Comparison of ENCODE assay signal across 20 cellular contexts in genomic region chr16:71568541-71568940, GRCh38. TPM values are rescaled to one million over a fixed set of nuclear protein-coding genes. Genes with fewer than 3 reads are reported as not detected.
DNase-seq lines count a peak whose midpoint lies in the region; ATAC-seq, FAIRE-seq and TF ChIP-seq lines count a peak whose summit lies in the region.
"Had no signal": no experiment of that assay in that cellular context is flagged by ENCODE, and none has a peak within 500 bp of the region (broad histone marks: within the 10 kb centered on the region; RNA-seq: fewer than 3 reads in every experiment).

No MANE protein-coding gene starts in this region.

- H3K27ac ChIP-seq in HEK293 (ENCODE audit: extremely low read depth, low read depth, low read length) (no peak overlapping the region), astrocyte (ENCODE audit: low read depth, low read length) (no peak overlapping the region), thyroid gland (peak overlapping the region in 1 of 3 donors; percentile 26)
- H3K27ac ChIP-seq: BLaER1 treated with 17β-estradiol and CSF1 and Interleukin-3, amounts not matched to agents 10 nM and 100 nM had no signal

- peak in 1 of 2 donors; percentile 17 for TF ChIP-seq POLR2A in thyroid gland (IDR thresholded peaks at IDR 0.05)

- no peak overlapping the region for H3K4me2 ChIP-seq in astrocyte (ENCODE audit: low read length)
- H3K4me2 ChIP-seq: BLaER1 treated with 17β-estradiol and CSF1 and Interleukin-3, amounts not matched to agents 10 nM and 100 nM had no signal

- H3K36me3 Mint-ChIP-seq in astrocyte (ENCODE audit: low read depth, unreplicated experiment) = no peaks in the 10 kb centered on the region

- H3K4me1 ChIP-seq in HEK293 (ENCODE audit: control insufficient read depth, insufficient read depth, low read length) (0 out of 2 replicates have a peak, but pooled peaks cover 4% of the 10 kb centered on the region), astrocyte (ENCODE audit: insufficient read depth, low read length) (peaks cover 7% of the 10 kb centered on the region), thyroid gland (peaks cover 8% of the 10 kb centered on the region in 2 donors)

- H3K36me3 ChIP-seq in HEK293 (ENCODE audit: control insufficient read depth in 2 of 2, insufficient read depth in 1 of 2, low read length in 2 of 2) (no peaks in the 10 kb centered on the region), astrocyte (ENCODE audit: insufficient read depth, low read length) (no peaks in the 10 kb centered on the region), thyroid gland (no peaks in the 10 kb centered on the region)
- H3K36me3 ChIP-seq: BLaER1 treated with 17β-estradiol and CSF1 and Interleukin-3, amounts not matched to agents 10 nM and 100 nM had no signal

- intact Hi-C loops in thyroid gland (cut with DNase I) = no loop called here

- ATAC-seq in HG03108 (IDR thresholded peaks at IDR 0.05; ENCODE audit: unreplicated experiment) (no peak), HG03039 (IDR thresholded peaks at IDR 0.05; ENCODE audit: unreplicated experiment) (no peak), GM18502 (IDR thresholded peaks at IDR 0.05; ENCODE audit: poor library complexity, unreplicated experiment) (no peak)

- no peak overlapping the region for H2AFZ ChIP-seq in astrocyte (ENCODE audit: low read depth, low read length)

- no peaks in the 10 kb centered on the region for H3K27me3 ChIP-seq in astrocyte (ENCODE audit: insufficient read depth, low read length)
- no peaks in the 10 kb centered on the region for H3K27me3 ChIP-seq in thyroid gland
- H3K27me3 ChIP-seq: BLaER1 treated with 17β-estradiol and CSF1 and Interleukin-3, amounts not matched to agents 10 nM and 100 nM had no signal

- CTCF ChIA-PET in HEK293 (lab: Yijun Ruan, JAX) = interaction anchor here (3.0 kb wide), 1 partner anchor 43 kb away, joined by 10 read pairs; no protein-coding TSS in a partner anchor

- H3K4me3 Mint-ChIP-seq in astrocyte (ENCODE audit: unreplicated experiment) = no peak overlapping the region
- H3K4me3 Mint-ChIP-seq: CD8-positive, alpha-beta memory T cell; HFFc6 had no signal

- POLR2A ChIA-PET in HEK293 (lab: Yijun Ruan, JAX) = no interaction called here

- no peaks in the 10 kb centered on the region for H3K79me2 ChIP-seq in astrocyte (ENCODE audit: insufficient read depth, low read length)

- peaks cover 5% of the 10 kb centered on the region for H3K27me3 Mint-ChIP-seq in astrocyte (ENCODE audit: low read depth, unreplicated experiment)

- H3K27ac Mint-ChIP-seq in astrocyte (ENCODE audit: unreplicated experiment) = no peak overlapping the region
- H3K27ac Mint-ChIP-seq: CD8-positive, alpha-beta memory T cell; HFFc6 had no signal

- H3K4me3 ChIP-seq in HEK293 (ENCODE audit: low read depth, low read length) (no peak overlapping the region), astrocyte (ENCODE audit: insufficient read depth, low read depth, low read length) (no peak overlapping the region), fibroblast of the aortic adventitia (ENCODE audit: low read depth, low read length) (no peak overlapping the region), thyroid gland (replicated peaks in 1 of 3) (no peak overlapping the region)
- H3K4me3 ChIP-seq: BLaER1 treated with 17β-estradiol and CSF1 and Interleukin-3, amounts not matched to agents 10 nM and 100 nM had no signal

- H4K20me1 ChIP-seq in astrocyte (ENCODE audit: insufficient read depth, low read length) = no peaks in the 10 kb centered on the region
- H4K20me1 ChIP-seq: BLaER1 treated with 17β-estradiol and CSF1 and Interleukin-3, amounts not matched to agents 10 nM and 100 nM had no signal

- WGBS in thyroid gland, 2 donors = 15 to 29% methylated on average over 4 of the region's 4 CpGs

- peak; percentile 27 for DNase-seq in astrocyte (ENCODE audit: low read depth)
- DNase-seq in fibroblast of the aortic adventitia (ENCODE audit: low read depth) = peak; percentile 56
- DNase-seq in thyroid gland = peak; percentile 78 to 79
- DNase-seq: CD8-positive, alpha-beta memory T cell; DMS79; HFFc6; NCI-H1105; NCI-H2081; NCI-H2171 treated with DMSO at 0.1 percent for 48 hours; NCI-H446 treated with DMSO at 0.1 percent for 48 hours; NCI-H69; Right ventricle myocardium superior had no signal

- no peaks in the 10 kb centered on the region for H3K9me3 ChIP-seq in HEK293 (ENCODE audit: control insufficient read depth, insufficient read depth, low read depth, low read length)
- H3K9me3 ChIP-seq in astrocyte (ENCODE audit: insufficient read depth, low read depth, low read length) = no peaks in the 10 kb centered on the region
- no peaks in the 10 kb centered on the region for H3K9me3 ChIP-seq in thyroid gland
- H3K9me3 ChIP-seq: BLaER1 treated with 17β-estradiol and CSF1 and Interleukin-3, amounts not matched to agents 10 nM and 100 nM had no signal

- H3K9me3 Mint-ChIP-seq in astrocyte (ENCODE audit: unreplicated experiment) = no peaks in the 10 kb centered on the region
- H3K9me3 Mint-ChIP-seq: CD8-positive, alpha-beta memory T cell; HFFc6 had no signal

- no peak overlapping the region for H3K9ac ChIP-seq in astrocyte (ENCODE audit: low read length)
- H3K9ac ChIP-seq: BLaER1 treated with 17β-estradiol and CSF1 and Interleukin-3, amounts not matched to agents 10 nM and 100 nM had no signal

- H3K4me1 Mint-ChIP-seq in astrocyte (ENCODE audit: low read depth, unreplicated experiment) = peaks cover 2% of the 10 kb centered on the region

- TF ChIP-seq CTCF in HEK293 (tag by site-specific recombination; IDR thresholded peaks at IDR 0.05) (no peak), astrocyte (IDR thresholded peaks at IDR 0.05; ENCODE audit: insufficient read depth, low read depth, low read length) (no peak), fibroblast of the aortic adventitia (IDR thresholded peaks at IDR 0.05; ENCODE audit: insufficient read depth, low read length) (peak; percentile 3), thyroid gland (IDR thresholded peaks at IDR 0.05) (peak in 1 of 6 experiments; percentile 25)

- no peak for FAIRE-seq in astrocyte (lab: Jason Lieb, UNC)
- FAIRE-seq: H54 had no signal

TF ChIP-seq in HEK293, 187 proteins besides CTCF, POLR2A, EP300 and RAD21:
- TF ChIP-seq SP3 (tag by site-specific recombination; IDR thresholded peaks at IDR 0.05) = no peak
- TF ChIP-seq ZNF114 (tag by site-specific recombination; IDR thresholded peaks at IDR 0.05) = no peak
- no peak for TF ChIP-seq TCF7L2 (IDR thresholded peaks at IDR 0.05; ENCODE audit: borderline replicate concordance, low read depth, low read length)
- peak; percentile 42; the same call in 1 of the 2 replicates for TF ChIP-seq PRDM4 (tag by site-specific recombination; IDR thresholded peaks at IDR 0.05)
TF ChIP-seq in HEK293: peak in this region for 1.

RNA-seq across cellular contexts. Expression of gene TAT, which starts 8.4 kb away (rescaled TPM):
- total RNA-seq in astrocyte (not detected in 2 replicates), fibroblast of the aortic adventitia (ENCODE audit: low replicate concordance) (not detected in 2 replicates), thyroid gland (not detected)
- total RNA-seq: A673; CD8-positive, alpha-beta memory T cell; HFFc6; OCI-LY7 had no signal

RNA-seq across cellular contexts. Expression of gene CHST4, which starts 42.3 kb away (rescaled TPM):
- 0.09 TPM in 1 of 2 replicates, not detected in the other for total RNA-seq in astrocyte
- total RNA-seq in fibroblast of the aortic adventitia (ENCODE audit: low replicate concordance) = not detected in 2 replicates
- total RNA-seq in thyroid gland = not detected
- total RNA-seq: A673; CD8-positive, alpha-beta memory T cell; HFFc6; Right ventricle myocardium superior had no signal

RNA-seq across cellular contexts. Expression of gene MARVELD3, which starts 57.4 kb away (rescaled TPM):
- total RNA-seq in astrocyte = 0.89 and 1.4 TPM in 2 replicates
- not detected in 2 replicates for total RNA-seq in fibroblast of the aortic adventitia (ENCODE audit: low replicate concordance)
- total RNA-seq in thyroid gland = 10 to 100 TPM in 2 of 4 donors, 1 to 10 TPM in 2; 7.7 to 11.5 (median 9.9) TPM
- total RNA-seq: CD8-positive, alpha-beta memory T cell; HFFc6; OCI-LY7; Right ventricle myocardium superior had no signal

Comparison
In these comparisons a context has a peak if more than half of its experiments do, and no peak if none do; other contexts are left out.
1. DNase-seq: peak in every context shown above with its lines; median percentile 78 in thyroid gland; 56 in fibroblast of the aortic adventitia; 27 in astrocyte.